In genomic region chr12:1629338-1630080, GRCh38 we compare ENCODE assay signal across 8 cellular contexts. TPM values are rescaled to one million over a fixed set of nuclear protein-coding genes. Genes with fewer than 3 reads are reported as not detected.
A peak's percentile ranks its signal among the peaks of the same experiment; 100 is the strongest.
DNase-seq lines count a peak whose midpoint lies in the region; ATAC-seq, FAIRE-seq and TF ChIP-seq lines count a peak whose summit lies in the region.

No MANE protein-coding gene starts in this region.

- FAIRE-seq in HTR-8/SVneo (lab: Jason Lieb, UNC) (peak; percentile 58), astrocyte (lab: Jason Lieb, UNC) (no peak), D721Med (lab: Jason Lieb, UNC) (no peak)

- TF ChIP-seq POLR2A in thyroid gland (IDR thresholded peaks at IDR 0.05) = no peak

- H3K4me1 ChIP-seq in BE2C (peaks cover 5% of the 10 kb centered on the region), astrocyte (ENCODE audit: insufficient read depth, low read length) (peaks cover 21% of the 10 kb centered on the region), thyroid gland (peaks cover 0 to 16% of the 10 kb centered on the region in 2 donors)

- H3K27me3 ChIP-seq in BE2C (no peaks in the 10 kb centered on the region; the same call in 1 of the 2 replicates), astrocyte (ENCODE audit: insufficient read depth, low read length) (no peaks in the 10 kb centered on the region), kidney epithelial cell (ENCODE audit: control insufficient read depth, insufficient read depth, low read length) (peaks cover 19% of the 10 kb centered on the region), thyroid gland (no peaks in the 10 kb centered on the region)

- TF ChIP-seq CTCF in BE2C (IDR thresholded peaks at IDR 0.05; ENCODE audit: low read depth, low read length) (peak; percentile 38), astrocyte (IDR thresholded peaks at IDR 0.05; ENCODE audit: insufficient read depth, low read depth, low read length) (no peak), kidney epithelial cell (IDR thresholded peaks at IDR 0.05; ENCODE audit: insufficient read depth, low read length, poor library complexity, severe bottlenecking) (peak; percentile 33), thyroid gland (IDR thresholded peaks at IDR 0.05) (peak in 1 of 6 experiments; percentile 4), D721Med (IDR thresholded peaks at IDR 0.05; ENCODE audit: insufficient read depth, missing control alignments) (no peak)

- no peak overlapping the region for H2AFZ ChIP-seq in astrocyte (ENCODE audit: low read depth, low read length)

- peaks cover 14% of the 10 kb centered on the region for H3K36me3 Mint-ChIP-seq in astrocyte (ENCODE audit: low read depth, unreplicated experiment)

- peak overlapping the region; percentile 34 for H3K27ac Mint-ChIP-seq in astrocyte (ENCODE audit: unreplicated experiment)

- H3K36me3 ChIP-seq in BE2C (no peaks in the 10 kb centered on the region), astrocyte (ENCODE audit: insufficient read depth, low read length) (peaks cover 3% of the 10 kb centered on the region), kidney epithelial cell (ENCODE audit: control insufficient read depth, insufficient read depth, low read length) (no peaks in the 10 kb centered on the region), thyroid gland (no peaks in the 10 kb centered on the region)

- DNase-seq in BE2C = peak; percentile 57
- no peak for DNase-seq in HTR-8/SVneo (ENCODE audit: insufficient read length, low spot score)
- no peak for DNase-seq in astrocyte (ENCODE audit: low read depth)
- no peak for DNase-seq in kidney epithelial cell (ENCODE audit: low read depth)
- no peak for DNase-seq in thyroid gland
- no peak for DNase-seq in mucosa of gallbladder (ENCODE audit: low spot score)
- no peak for DNase-seq in D721Med (ENCODE audit: insufficient read length, low spot score)

- 10 to 11% methylated on average over 24 to 25 of the region's 30 CpGs for WGBS in thyroid gland, 2 donors

- no peak for ATAC-seq in HG02571 (IDR thresholded peaks at IDR 0.05; ENCODE audit: unreplicated experiment)

- intact Hi-C loops in thyroid gland (cut with DNase I) = no loop called here

- H3K4me2 ChIP-seq in astrocyte (ENCODE audit: low read length) = peak overlapping the region; percentile 83

- peaks cover 30% of the 10 kb centered on the region for H3K4me1 Mint-ChIP-seq in astrocyte (ENCODE audit: low read depth, unreplicated experiment)

- H4K20me1 ChIP-seq in astrocyte (ENCODE audit: insufficient read depth, low read length) = peaks cover 46% of the 10 kb centered on the region

- peaks cover 4% of the 10 kb centered on the region for H3K79me2 ChIP-seq in astrocyte (ENCODE audit: insufficient read depth, low read length)

- peak overlapping the region; percentile 64 for H3K4me3 ChIP-seq in BE2C (ENCODE audit: low read depth, low read length)
- peak overlapping the region; percentile 29 for H3K4me3 ChIP-seq in astrocyte (ENCODE audit: insufficient read depth, low read depth, low read length)
- peak overlapping the region; percentile 36 for H3K4me3 ChIP-seq in kidney epithelial cell (ENCODE audit: low read depth, low read length)
- H3K4me3 ChIP-seq in thyroid gland (replicated peaks in 1 of 3) = peak overlapping the region in 2 of 3 donors; percentile 27 to 55

- H3K9me3 Mint-ChIP-seq in astrocyte (ENCODE audit: unreplicated experiment) = no peaks in the 10 kb centered on the region

- no peak overlapping the region for H3K27ac ChIP-seq in astrocyte (ENCODE audit: low read depth, low read length)
- no peak overlapping the region for H3K27ac ChIP-seq in thyroid gland

- H3K27me3 Mint-ChIP-seq in astrocyte (ENCODE audit: low read depth, unreplicated experiment) = peaks cover 3% of the 10 kb centered on the region

- peak overlapping the region; percentile 69 for H3K4me3 Mint-ChIP-seq in astrocyte (ENCODE audit: unreplicated experiment)

- H3K9me3 ChIP-seq in BE2C (no peaks in the 10 kb centered on the region), astrocyte (ENCODE audit: insufficient read depth, low read depth, low read length) (no peaks in the 10 kb centered on the region), thyroid gland (no peaks in the 10 kb centered on the region)

- H3K9ac ChIP-seq in astrocyte (ENCODE audit: low read length) = no peak overlapping the region

RNA-seq across cellular contexts. Expression of gene WNT5B, which starts 0.5 kb away (rescaled TPM):
- polyA plus RNA-seq in BE2C (2012; ENCODE audit: insufficient read depth, insufficient read length, low read depth) = 0.88 TPM
- total RNA-seq in astrocyte = 110 TPM in 2 replicates
- 26.4 and 28.5 TPM in 2 replicates for total RNA-seq in kidney epithelial cell
- total RNA-seq in thyroid gland = 1 to 10 TPM in 1 of 4 donors, under 1 TPM in 3; 0.78 to 4.3 (median 0.95) TPM
- total RNA-seq in mucosa of gallbladder = 7.3 TPM

RNA-seq across cellular contexts. Expression of gene FBXL14, which starts 35.1 kb away (rescaled TPM):
- polyA plus RNA-seq in BE2C (2012; ENCODE audit: insufficient read depth, insufficient read length, low read depth) = 51.2 TPM
- 9.2 and 9.8 TPM in 2 replicates for total RNA-seq in astrocyte
- 17.1 and 18.6 TPM in 2 replicates for total RNA-seq in kidney epithelial cell
- 10 to 100 TPM; 14.5 to 30.9 (median 21.4) TPM for total RNA-seq in thyroid gland
- 23.3 TPM for total RNA-seq in mucosa of gallbladder

Comparison
In these comparisons a context has a peak if more than half of its experiments do, and no peak if none do; other contexts are left out.
1. CTCF ChIP-seq: peak in BE2C (single experiment) and kidney epithelial cell (single experiment); none in astrocyte (single experiment) and D721Med (single experiment).
2. Peak in every context shown above with its lines, with median percentiles within 50 percentile points of each other: H3K4me3 ChIP-seq.